In genomic region chr2:162043132-162043531, GRCh38 we compare ENCODE assay signal across 10 cellular contexts. TPM values are rescaled to one million over a fixed set of nuclear protein-coding genes. Genes with fewer than 3 reads are reported as not detected.
"Had no signal": no experiment of that assay in that cellular context is flagged by ENCODE, and none has a peak within 500 bp of the region (broad histone marks: within the 10 kb centered on the region; RNA-seq: fewer than 3 reads in every experiment).

No MANE protein-coding gene starts in this region.

- H2AFZ ChIP-seq: GM23338 had no signal

- H3K4me3 Mint-ChIP-seq: GM23338, HFFc6 had no signal

- H3K9me3 ChIP-seq: HAP-1 had no signal

- H3K4me3 ChIP-seq: GM23338, HAP-1, K562 had no signal

- H3K36me3 ChIP-seq: HAP-1 had no signal

- H3K27ac ChIP-seq: HL-60 had no signal

- DNase-seq: HFFc6, IMR-90 had no signal

- H3K9me3 Mint-ChIP-seq: GM23338, HFFc6 had no signal

- ATAC-seq: GM23338, HCT116, K562 had no signal

- H3K4me2 ChIP-seq: GM23338 had no signal

- H3K27ac Mint-ChIP-seq: GM23338, HFFc6 had no signal

- FAIRE-seq: H1, H54, K562 had no signal

RNA-seq across cellular contexts. Expression of gene DPP4, which starts 30.9 kb away (rescaled TPM):
- total RNA-seq: HT1080 had no signal
